ENCODE assay signal across 29 cellular contexts in genomic region chr6:169726963-169727362, GRCh38.
"Had no signal": no experiment of that assay in that cellular context is flagged by ENCODE, and none has a peak within 500 bp of the region (broad histone marks: within the 10 kb centered on the region; RNA-seq: fewer than 3 reads in every experiment).

No MANE protein-coding gene starts in this region.

- H3K9me3 Mint-ChIP-seq: activated B cell treated with CpG ODN at 0.5 μM for 24 hours; activated CD8-positive, alpha-beta T cell treated with anti-CD3 and anti-CD28 coated beads for 36 hours; activated naive CD4-positive, alpha-beta T cell treated with anti-CD3 and anti-CD28 coated beads, Interleukin-2, amount 50 U/mL, for 24 hours; activated T-cell treated with anti-CD3 and anti-CD28 coated beads, Interleukin-2, amount 50 U/mL, for 4 hours; activated T-helper 17 cell treated with anti-CD3 and anti-CD28 coated beads, Interleukin-2, amount 50 U/mL, for 72 hours; brain; natural killer cell treated with Interleukin-12 subunit alpha and Interleukin-12 subunit beta and Interleukin-15 and Interleukin-18, amount 100 ng/mL, for 72 hours had no signal

- H3K36me3 Mint-ChIP-seq: activated naive CD4-positive, alpha-beta T cell treated with anti-CD3 and anti-CD28 coated beads, Interleukin-2, amount 50 U/mL, for 24 hours; brain; natural killer cell treated with Interleukin-12 subunit alpha and Interleukin-12 subunit beta and Interleukin-15 and Interleukin-18, amount 100 ng/mL, for 72 hours had no signal

- ATAC-seq: activated CD8-positive, alpha-beta T cell treated with anti-CD3 and anti-CD28 coated beads for 36 hours; activated T-cell treated with anti-CD3 and anti-CD28 coated beads, Interleukin-2, amount 50 U/mL, for 4 hours; activated T-helper 17 cell treated with anti-CD3 and anti-CD28 coated beads, Interleukin-2, amount 50 U/mL, for 72 hours; mucosa of descending colon; natural killer cell treated with Interleukin-12 subunit alpha and Interleukin-12 subunit beta and Interleukin-15 and Interleukin-18, amount 100 ng/mL, for 72 hours; pancreas; upper lobe of right lung had no signal

- H3K36me3 ChIP-seq: ascending aorta, cardiac muscle cell, colonic mucosa, esophagus squamous epithelium, left ventricle myocardium inferior, pancreas, right atrium auricular region, suprapubic skin, tibial artery, upper lobe of right lung had no signal

- H3K27me3 ChIP-seq: ascending aorta, cardiac muscle cell, colonic mucosa, esophagus squamous epithelium, pancreas, right atrium auricular region, suprapubic skin, tibial artery, upper lobe of right lung had no signal

- H3K4me3 ChIP-seq: ascending aorta, cardiac muscle cell, colonic mucosa, esophagus squamous epithelium, left ventricle myocardium inferior, lung, mucosa of descending colon, pancreas, right atrium auricular region, suprapubic skin, tibial artery, upper lobe of right lung had no signal

- H3K9me3 ChIP-seq: ascending aorta, colonic mucosa, esophagus squamous epithelium, left ventricle myocardium inferior, mucosa of descending colon, pancreas, right atrium auricular region, suprapubic skin, tibial artery, upper lobe of right lung had no signal

- DNase-seq: activated B cell treated with CpG ODN at 0.5 μM for 24 hours; activated CD4-positive, alpha-beta T cell treated with anti-CD3 and anti-CD28 coated beads, Interleukin-2, amount 50 U/mL, for 1 hour; activated CD8-positive, alpha-beta T cell treated with anti-CD3 and anti-CD28 coated beads for 36 hours; activated gamma-delta T cell treated with Interleukin-2 at 50 U/mL for 16 hours; activated T-cell treated with anti-CD3 and anti-CD28 coated beads, Interleukin-2, amount 50 U/mL, for 4 hours; cerebellar nuclear complex; colonic mucosa; effector CD8-positive, alpha-beta T cell; esophagus squamous epithelium; foreskin melanocyte; islet precursor cell; left ventricle myocardium inferior; mesendoderm; mucosa of descending colon; pancreas; stimulated activated naive CD4-positive, alpha-beta T cell; T-helper 9 cell; tibial artery; upper lobe of right lung had no signal

- H3K27ac ChIP-seq: ascending aorta, cardiac muscle cell, colonic mucosa, epithelial cell of prostate, esophagus squamous epithelium, left ventricle myocardium inferior, pancreas, right atrium auricular region, suprapubic skin, upper lobe of right lung had no signal

- H3K27ac Mint-ChIP-seq: activated B cell treated with CpG ODN at 0.5 μM for 24 hours; activated CD8-positive, alpha-beta T cell treated with anti-CD3 and anti-CD28 coated beads for 36 hours; activated naive CD4-positive, alpha-beta T cell treated with anti-CD3 and anti-CD28 coated beads, Interleukin-2, amount 50 U/mL, for 24 hours; activated T-helper 17 cell treated with anti-CD3 and anti-CD28 coated beads, Interleukin-2, amount 50 U/mL, for 72 hours; brain; natural killer cell treated with Interleukin-12 subunit alpha and Interleukin-12 subunit beta and Interleukin-15 and Interleukin-18, amount 100 ng/mL, for 72 hours had no signal

- H3K4me3 Mint-ChIP-seq: activated B cell treated with CpG ODN at 0.5 μM for 24 hours; activated CD8-positive, alpha-beta T cell treated with anti-CD3 and anti-CD28 coated beads for 36 hours; activated naive CD4-positive, alpha-beta T cell treated with anti-CD3 and anti-CD28 coated beads, Interleukin-2, amount 50 U/mL, for 24 hours; activated T-cell treated with anti-CD3 and anti-CD28 coated beads, Interleukin-2, amount 50 U/mL, for 4 hours; activated T-helper 17 cell treated with anti-CD3 and anti-CD28 coated beads, Interleukin-2, amount 50 U/mL, for 72 hours; natural killer cell treated with Interleukin-12 subunit alpha and Interleukin-12 subunit beta and Interleukin-15 and Interleukin-18, amount 100 ng/mL, for 72 hours had no signal

- H3K4me1 ChIP-seq: colonic mucosa had no signal

- H3K27me3 Mint-ChIP-seq: activated B cell treated with CpG ODN at 0.5 μM for 24 hours; activated CD8-positive, alpha-beta T cell treated with anti-CD3 and anti-CD28 coated beads for 36 hours; activated naive CD4-positive, alpha-beta T cell treated with anti-CD3 and anti-CD28 coated beads, Interleukin-2, amount 50 U/mL, for 24 hours; activated T-helper 17 cell treated with anti-CD3 and anti-CD28 coated beads, Interleukin-2, amount 50 U/mL, for 72 hours had no signal
